In the genomic region with DNA sequence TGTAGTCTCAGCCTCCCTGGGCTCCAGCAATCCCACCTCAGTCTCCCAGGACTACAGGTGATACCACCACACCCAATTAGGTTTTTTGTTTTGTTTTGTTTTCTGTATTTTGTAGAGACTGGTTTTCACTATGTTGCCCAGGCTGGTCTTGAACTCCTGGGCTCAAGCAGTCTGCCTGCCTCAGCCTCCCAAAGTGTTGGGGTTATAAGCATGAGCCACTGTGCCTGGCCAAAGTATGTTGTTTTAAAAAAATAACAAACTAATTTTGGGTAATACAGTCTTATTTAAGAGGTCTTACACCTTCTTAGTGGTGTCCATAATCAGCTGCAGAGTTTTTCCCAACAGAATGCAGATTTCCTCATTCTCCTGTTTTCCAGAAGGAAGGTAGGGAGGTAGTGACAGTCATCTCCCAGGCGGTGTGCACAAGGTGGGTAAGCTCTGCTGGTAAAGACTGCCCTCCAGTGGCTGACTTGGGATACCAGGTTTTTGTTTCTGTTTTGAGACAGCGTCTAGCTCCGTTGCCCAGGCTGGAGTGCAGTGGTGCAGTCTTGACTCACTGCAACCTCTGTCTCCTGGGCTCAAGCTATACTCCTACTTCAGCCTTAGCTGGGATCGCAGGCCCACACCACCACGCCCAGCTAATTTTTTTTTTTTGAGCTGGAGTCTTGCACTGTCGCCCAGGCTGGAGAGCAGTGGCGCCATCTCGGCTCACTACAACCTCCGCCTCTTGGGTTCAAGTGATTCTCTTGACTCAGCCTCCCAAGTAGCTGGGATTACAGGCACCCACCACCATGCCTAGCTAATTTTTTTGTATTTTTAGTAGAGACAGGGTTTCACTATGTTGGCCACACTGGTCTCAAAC, we compare ENCODE assay signal across 8 cellular contexts.
A peak's percentile ranks its signal among the peaks of the same experiment; 100 is the strongest.
DNase-seq lines count a peak whose midpoint lies in the region; ATAC-seq and TF ChIP-seq lines count a peak whose summit lies in the region.

No MANE protein-coding gene starts in this region.

- H3K4me3 ChIP-seq in GM12875 (ENCODE audit: low read depth, low read length) (no peak overlapping the region), choroid plexus epithelial cell (ENCODE audit: low read depth, low read length) (no peak overlapping the region)

- ATAC-seq in HG03025 (IDR thresholded peaks at IDR 0.05; ENCODE audit: low FRiP score, unreplicated experiment) (peak; percentile 59), HG03571 (IDR thresholded peaks at IDR 0.05; ENCODE audit: unreplicated experiment) (no peak)

- TF ChIP-seq CTCF in GM12875 (IDR thresholded peaks at IDR 0.05; ENCODE audit: borderline replicate concordance, insufficient read depth, low read depth, low read length), result peak; percentile 79
- peak; percentile 91 for TF ChIP-seq CTCF in choroid plexus epithelial cell (conservative IDR thresholded peaks at IDR 0.05; ENCODE audit: low read depth, low read length)

- peak; percentile 58 for DNase-seq in NCI-H2227 treated with DMSO at 0.1 percent for 48 hours (lab: John Stamatoyannopoulos, UW)
- DNase-seq in activated CD4-positive, alpha-beta T cell treated with anti-CD3 and anti-CD28 coated beads for 24 hours (ENCODE audit: low read depth in 2 of 2), result peak; percentile 45 to 58
- DNase-seq in choroid plexus epithelial cell (ENCODE audit: low read depth), result peak; percentile 88
- peak; percentile 87 for DNase-seq in left kidney (ENCODE audit: low read depth, low spot score)
- peak; percentile 50 to 59 for DNase-seq in stimulated activated CD4-positive, alpha-beta T cell treated with anti-CD3 and anti-CD28 coated beads, Interleukin-4, amount 100 ng/mL, for 48 hours (ENCODE audit: low read depth in 2 of 2)
